Comparison of ENCODE assay signal across 1 cellular context in the genomic region with DNA sequence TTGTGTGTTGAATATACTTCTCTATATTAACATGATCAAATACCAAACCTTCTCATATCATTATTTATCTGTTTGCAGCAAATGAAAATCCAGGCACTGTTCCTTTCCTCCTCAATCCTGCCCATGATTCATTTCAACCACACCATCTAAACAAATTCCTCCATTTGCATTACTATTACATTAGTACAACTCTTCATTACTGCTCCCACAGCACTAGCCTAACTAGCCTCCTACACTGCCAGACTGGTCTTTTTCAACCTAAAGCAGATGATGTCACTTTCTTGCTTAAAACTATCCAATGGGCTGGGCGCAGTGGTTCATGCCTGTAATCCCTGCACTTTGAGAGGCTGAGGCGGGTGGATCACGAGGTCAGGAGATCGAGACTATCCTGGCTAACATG.
TF ChIP-seq lines count a peak whose summit lies in the region.

No MANE protein-coding gene starts in this region.

TF ChIP-seq in GM23338, 12 proteins besides CTCF, POLR2A, EP300 and RAD21:
- TF ChIP-seq, protein P1, sequence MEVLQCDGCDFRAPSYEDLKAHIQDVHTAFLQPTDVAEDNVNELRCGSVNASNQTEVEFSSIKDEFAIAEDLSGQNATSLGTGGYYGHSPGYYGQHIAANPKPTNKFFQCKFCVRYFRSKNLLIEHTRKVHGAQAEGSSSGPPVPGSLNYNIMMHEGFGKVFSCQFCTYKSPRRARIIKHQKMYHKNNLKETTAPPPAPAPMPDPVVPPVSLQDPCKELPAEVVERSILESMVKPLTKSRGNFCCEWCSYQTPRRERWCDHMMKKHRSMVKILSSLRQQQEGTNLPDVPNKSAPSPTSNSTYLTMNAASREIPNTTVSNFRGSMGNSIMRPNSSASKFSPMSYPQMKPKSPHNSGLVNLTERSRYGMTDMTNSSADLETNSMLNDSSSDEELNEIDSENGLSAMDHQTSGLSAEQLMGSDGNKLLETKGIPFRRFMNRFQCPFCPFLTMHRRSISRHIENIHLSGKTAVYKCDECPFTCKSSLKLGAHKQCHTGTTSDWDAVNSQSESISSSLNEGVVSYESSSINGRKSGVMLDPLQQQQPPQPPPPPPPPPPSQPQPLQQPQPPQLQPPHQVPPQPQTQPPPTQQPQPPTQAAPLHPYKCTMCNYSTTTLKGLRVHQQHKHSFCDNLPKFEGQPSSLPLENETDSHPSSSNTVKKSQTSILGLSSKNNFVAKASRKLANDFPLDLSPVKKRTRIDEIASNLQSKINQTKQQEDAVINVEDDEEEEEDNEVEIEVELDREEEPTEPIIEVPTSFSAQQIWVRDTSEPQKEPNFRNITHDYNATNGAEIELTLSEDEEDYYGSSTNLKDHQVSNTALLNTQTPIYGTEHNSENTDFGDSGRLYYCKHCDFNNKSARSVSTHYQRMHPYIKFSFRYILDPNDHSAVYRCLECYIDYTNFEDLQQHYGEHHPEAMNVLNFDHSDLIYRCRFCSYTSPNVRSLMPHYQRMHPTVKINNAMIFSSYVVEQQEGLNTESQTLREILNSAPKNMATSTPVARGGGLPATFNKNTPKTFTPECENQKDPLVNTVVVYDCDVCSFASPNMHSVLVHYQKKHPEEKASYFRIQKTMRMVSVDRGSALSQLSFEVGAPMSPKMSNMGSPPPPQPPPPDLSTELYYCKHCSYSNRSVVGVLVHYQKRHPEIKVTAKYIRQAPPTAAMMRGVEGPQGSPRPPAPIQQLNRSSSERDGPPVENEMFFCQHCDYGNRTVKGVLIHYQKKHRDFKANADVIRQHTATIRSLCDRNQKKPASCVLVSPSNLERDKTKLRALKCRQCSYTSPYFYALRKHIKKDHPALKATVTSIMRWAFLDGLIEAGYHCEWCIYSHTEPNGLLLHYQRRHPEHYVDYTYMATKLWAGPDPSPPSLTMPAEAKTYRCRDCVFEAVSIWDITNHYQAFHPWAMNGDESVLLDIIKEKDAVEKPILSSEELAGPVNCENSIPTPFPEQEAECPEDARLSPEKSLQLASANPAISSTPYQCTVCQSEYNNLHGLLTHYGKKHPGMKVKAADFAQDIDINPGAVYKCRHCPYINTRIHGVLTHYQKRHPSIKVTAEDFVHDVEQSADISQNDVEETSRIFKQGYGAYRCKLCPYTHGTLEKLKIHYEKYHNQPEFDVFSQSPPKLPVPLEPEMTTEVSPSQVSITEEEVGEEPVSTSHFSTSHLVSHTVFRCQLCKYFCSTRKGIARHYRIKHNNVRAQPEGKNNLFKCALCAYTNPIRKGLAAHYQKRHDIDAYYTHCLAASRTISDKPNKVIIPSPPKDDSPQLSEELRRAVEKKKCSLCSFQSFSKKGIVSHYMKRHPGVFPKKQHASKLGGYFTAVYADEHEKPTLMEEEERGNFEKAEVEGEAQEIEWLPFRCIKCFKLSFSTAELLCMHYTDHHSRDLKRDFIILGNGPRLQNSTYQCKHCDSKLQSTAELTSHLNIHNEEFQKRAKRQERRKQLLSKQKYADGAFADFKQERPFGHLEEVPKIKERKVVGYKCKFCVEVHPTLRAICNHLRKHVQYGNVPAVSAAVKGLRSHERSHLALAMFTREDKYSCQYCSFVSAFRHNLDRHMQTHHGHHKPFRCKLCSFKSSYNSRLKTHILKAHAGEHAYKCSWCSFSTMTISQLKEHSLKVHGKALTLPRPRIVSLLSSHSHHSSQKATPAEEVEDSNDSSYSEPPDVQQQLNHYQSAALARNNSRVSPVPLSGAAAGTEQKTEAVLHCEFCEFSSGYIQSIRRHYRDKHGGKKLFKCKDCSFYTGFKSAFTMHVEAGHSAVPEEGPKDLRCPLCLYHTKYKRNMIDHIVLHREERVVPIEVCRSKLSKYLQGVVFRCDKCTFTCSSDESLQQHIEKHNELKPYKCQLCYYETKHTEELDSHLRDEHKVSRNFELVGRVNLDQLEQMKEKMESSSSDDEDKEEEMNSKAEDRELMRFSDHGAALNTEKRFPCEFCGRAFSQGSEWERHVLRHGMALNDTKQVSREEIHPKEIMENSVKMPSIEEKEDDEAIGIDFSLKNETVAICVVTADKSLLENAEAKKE (CRISPR knock-in tag; IDR thresholded peaks at IDR 0.05) = no peak
- TF ChIP-seq EZH2 (IDR thresholded peaks at IDR 0.05; ENCODE audit: low read depth, unreplicated experiment) (no peak), ZNF331 (CRISPR knock-in tag; IDR thresholded peaks at IDR 0.05; ENCODE audit: low read depth) (no peak), EZH2phosphoT487 (IDR thresholded peaks at IDR 0.05; ENCODE audit: unreplicated experiment) (no peak), NANOG (IDR thresholded peaks at IDR 0.05; ENCODE audit: borderline replicate concordance) (no peak), ZNF114 (CRISPR knock-in tag; IDR thresholded peaks at IDR 0.05) (no peak), CREB1 (CRISPR knock-in tag; IDR thresholded peaks at IDR 0.05; ENCODE audit: low read depth) (no peak)
- TF ChIP-seq, protein P2, sequence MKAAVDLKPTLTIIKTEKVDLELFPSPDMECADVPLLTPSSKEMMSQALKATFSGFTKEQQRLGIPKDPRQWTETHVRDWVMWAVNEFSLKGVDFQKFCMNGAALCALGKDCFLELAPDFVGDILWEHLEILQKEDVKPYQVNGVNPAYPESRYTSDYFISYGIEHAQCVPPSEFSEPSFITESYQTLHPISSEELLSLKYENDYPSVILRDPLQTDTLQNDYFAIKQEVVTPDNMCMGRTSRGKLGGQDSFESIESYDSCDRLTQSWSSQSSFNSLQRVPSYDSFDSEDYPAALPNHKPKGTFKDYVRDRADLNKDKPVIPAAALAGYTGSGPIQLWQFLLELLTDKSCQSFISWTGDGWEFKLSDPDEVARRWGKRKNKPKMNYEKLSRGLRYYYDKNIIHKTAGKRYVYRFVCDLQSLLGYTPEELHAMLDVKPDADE (IDR thresholded peaks at IDR 0.05) = no peak
